In genomic region chr6:11761744-11762620, GRCh38 we compare ENCODE assay signal across 16 cellular contexts. TPM values are rescaled to one million over a fixed set of nuclear protein-coding genes. Genes with fewer than 3 reads are reported as not detected.
A peak's percentile ranks its signal among the peaks of the same experiment; 100 is the strongest.
DNase-seq lines count a peak whose midpoint lies in the region; ATAC-seq and TF ChIP-seq lines count a peak whose summit lies in the region.
"Had no signal": no experiment of that assay in that cellular context is flagged by ENCODE, and none has a peak within 500 bp of the region (broad histone marks: within the 10 kb centered on the region; RNA-seq: fewer than 3 reads in every experiment).

No MANE protein-coding gene starts in this region.

- H3K9me3 ChIP-seq in colonic mucosa (no peaks in the 10 kb centered on the region), thoracic aorta (no peaks in the 10 kb centered on the region)

- peak overlapping the region; percentile 44 for H3K27ac ChIP-seq in colonic mucosa
- H3K27ac ChIP-seq in thoracic aorta = peak overlapping the region; percentile 84 to 87

- no peaks in the 10 kb centered on the region for H3K27me3 Mint-ChIP-seq in mesothelial cell of epicardium (ENCODE audit: low read depth)
- H3K27me3 Mint-ChIP-seq: activated naive CD8-positive, alpha-beta T cell treated with anti-CD3 and anti-CD28 coated beads, Interleukin-2, amount 10 ng/mL, durations not matched to agents 7 days and 5 days had no signal

- H3K4me1 ChIP-seq in colonic mucosa (peaks cover 4% of the 10 kb centered on the region), thoracic aorta (ENCODE audit: control insufficient read depth in 1 of 2, low read depth in 2 of 2) (peaks cover 26 to 52% of the 10 kb centered on the region in 2 donors)

- H3K36me3 Mint-ChIP-seq in mesothelial cell of epicardium = no peaks in the 10 kb centered on the region
- H3K36me3 Mint-ChIP-seq: activated naive CD8-positive, alpha-beta T cell treated with anti-CD3 and anti-CD28 coated beads, Interleukin-2, amount 10 ng/mL, durations not matched to agents 7 days and 5 days had no signal

- ATAC-seq in thoracic aorta (ENCODE audit: insufficient number of reproducible peaks, low FRiP score, low read depth) = no peak
- ATAC-seq: stimulated activated naive CD8-positive, alpha-beta T cell treated with anti-CD3 and anti-CD28 coated beads, Interleukin-15, Interleukin-2, amounts not matched to agents 100 U/mL and 50 U/mL, for 24 hours had no signal

- peak overlapping the region; percentile 81 for H3K27ac Mint-ChIP-seq in mesothelial cell of epicardium
- H3K27ac Mint-ChIP-seq: activated naive CD8-positive, alpha-beta T cell treated with anti-CD3 and anti-CD28 coated beads, Interleukin-2, amount 10 ng/mL, durations not matched to agents 7 days and 5 days; activated T-helper 1 cell treated with anti-CD3 and anti-CD28 coated beads, Interleukin-12 subunit alpha, Interleukin-12 subunit beta, Interleukin-2, Interleukin-4 antibody, amounts not matched to agents 30 ng/mL and 10 ng/mL and 1 ng/mL, durations not matched to agents 14 hours and 24 hours and 36 hours; memory B cell had no signal

- no peak overlapping the region for H3K4me3 Mint-ChIP-seq in mesothelial cell of epicardium
- H3K4me3 Mint-ChIP-seq: activated naive CD8-positive, alpha-beta T cell treated with anti-CD3 and anti-CD28 coated beads, Interleukin-2, amount 10 ng/mL, durations not matched to agents 7 days and 5 days; activated T-helper 1 cell treated with anti-CD3 and anti-CD28 coated beads, Interleukin-12 subunit alpha, Interleukin-12 subunit beta, Interleukin-2, Interleukin-4 antibody, amounts not matched to agents 30 ng/mL and 10 ng/mL and 1 ng/mL, durations not matched to agents 14 hours and 24 hours and 36 hours; memory B cell had no signal

- intact Hi-C loops in colonic mucosa (cut with DNase I) = no loop called here

- peak; percentile 61 for DNase-seq in HK-2 (ENCODE audit: unreplicated experiment)
- DNase-seq in colonic mucosa = peak; percentile 82
- no peak for DNase-seq in mesothelial cell of epicardium (ENCODE audit: low spot score in 2 of 2, unreplicated experiment in 2 of 2)
- DNase-seq in thoracic aorta (ENCODE audit: low spot score) = no peak
- DNase-seq in DMS53 (lab: John Stamatoyannopoulos, UW) = no peak
- no peak for DNase-seq in NCI-H510A (lab: John Stamatoyannopoulos, UW)
- DNase-seq in SIG-M5 treated with dmso at 0.1 percent for 504 hours (lab: John Stamatoyannopoulos, UW; ENCODE audit: unreplicated experiment) = no peak
- DNase-seq: activated naive CD8-positive, alpha-beta T cell treated with anti-CD3 and anti-CD28 coated beads, Interleukin-2, amount 10 ng/mL, durations not matched to agents 7 days and 5 days; esophagus squamous epithelium; HCEC 1CT; NCI-H2029 treated with DMSO at 0.1 percent for 48 hours; stimulated activated naive CD8-positive, alpha-beta T cell treated with anti-CD3 and anti-CD28 coated beads, Interleukin-15, Interleukin-2, amounts not matched to agents 100 U/mL and 50 U/mL, for 24 hours had no signal

- peaks cover 10% of the 10 kb centered on the region for H3K9me3 Mint-ChIP-seq in mesothelial cell of epicardium

- peak overlapping the region in 1 of 2 donors; percentile 43 for H3K9ac ChIP-seq in colonic mucosa (ENCODE audit: low read depth in 2 of 2, low read length in 2 of 2)

- H3K4me1 Mint-ChIP-seq in mesothelial cell of epicardium = peaks cover 45% of the 10 kb centered on the region
- H3K4me1 Mint-ChIP-seq: memory B cell had no signal

- TF ChIP-seq CTCF in colonic mucosa (IDR thresholded peaks at IDR 0.05) = no peak
- no peak for TF ChIP-seq CTCF in mesothelial cell of epicardium (IDR thresholded peaks at IDR 0.05; ENCODE audit: unreplicated experiment)
- no peak for TF ChIP-seq CTCF in thoracic aorta (IDR thresholded peaks at IDR 0.05)

- H3K36me3 ChIP-seq in colonic mucosa = no peaks in the 10 kb centered on the region
- H3K36me3 ChIP-seq in thoracic aorta = no peaks in the 10 kb centered on the region
- H3K36me3 ChIP-seq: esophagus squamous epithelium, right atrium auricular region had no signal

- H3K27me3 ChIP-seq in colonic mucosa = no peaks in the 10 kb centered on the region
- no peaks in the 10 kb centered on the region for H3K27me3 ChIP-seq in thoracic aorta (replicated peaks; ENCODE audit: insufficient read depth)
- H3K27me3 ChIP-seq: esophagus squamous epithelium, right atrium auricular region had no signal

- H3K4me3 ChIP-seq in colonic mucosa (no peak overlapping the region), thoracic aorta (no peak overlapping the region)
- H3K4me3 ChIP-seq: esophagus squamous epithelium, K562, right atrium auricular region had no signal

RNA-seq across cellular contexts. Expression of gene ADTRP, which starts 16.6 kb away (rescaled TPM):
- total RNA-seq in colonic mucosa (10 to 100 TPM; 56.6 to 79.9 TPM), mesothelial cell of epicardium (3.4 to 4.0 TPM (median 3.8 TPM) in 3 replicates), thoracic aorta (not detected)
- total RNA-seq: right atrium auricular region had no signal

Comparison
In these comparisons a context has a peak if more than half of its experiments do, and no peak if none do; other contexts are left out.
1. DNase-seq: peak in HK-2 (single experiment) and colonic mucosa (single experiment); none in mesothelial cell of epicardium (0 of 2), thoracic aorta (single experiment), DMS53 (single experiment), NCI-H510A (single experiment) and SIG-M5 treated with dmso at 0.1 percent for 504 hours (single experiment).
2. RNA of gene ADTRP, which starts 16.6 kb away (total RNA-seq): 56.6 to 79.9 TPM in colonic mucosa; 3.4 to 4.0 TPM in mesothelial cell of epicardium and not detected in thoracic aorta; every median in the first group is over 10 times any median in the second.